In genomic region chr1:54475357-54476230, GRCh38 we compare ENCODE assay signal across 9 cellular contexts.
DNase-seq lines count a peak whose midpoint lies in the region; ATAC-seq lines count a peak whose summit lies in the region.
"Had no signal": no experiment of that assay in that cellular context is flagged by ENCODE, and none has a peak within 500 bp of the region (broad histone marks: within the 10 kb centered on the region; RNA-seq: fewer than 3 reads in every experiment).

No MANE protein-coding gene starts in this region.

- DNase-seq in DMS 273 treated with DMSO at 0.1 percent for 48 hours (lab: John Stamatoyannopoulos, UW) (peak; percentile 27), SK-N-MC (ENCODE audit: low read depth, low spot score) (no peak), mesenteric fat pad (ENCODE audit: low spot score) (no peak), NCI-H2081 treated with DMSO at 0.1 percent for 48 hours (lab: John Stamatoyannopoulos, UW) (no peak), NCI-H187 (lab: John Stamatoyannopoulos, UW) (no peak)
- DNase-seq in effector memory CD4-positive, alpha-beta T cell, result peak in 2 of 3 donors; percentile 29 to 39

- no peak overlapping the region for H3K4me3 ChIP-seq in SK-N-MC
- H3K4me3 ChIP-seq in effector memory CD4-positive, alpha-beta T cell (ENCODE audit: insufficient read depth, low read depth, low read length, poor library complexity, severe bottlenecking), result peak overlapping the region; percentile 42
- peak overlapping the region; percentile 32 for H3K4me3 ChIP-seq in neuron (ENCODE audit: low read length)

- no peak for ATAC-seq in GM18511 (IDR thresholded peaks at IDR 0.05; ENCODE audit: unreplicated experiment)

- peak overlapping the region; percentile 60; the same call in 1 of the 2 replicates for H3K27ac ChIP-seq in SK-N-MC
- peak overlapping the region; percentile 60 for H3K27ac ChIP-seq in effector memory CD4-positive, alpha-beta T cell (ENCODE audit: insufficient read depth, low read length, poor library complexity, severe bottlenecking)
- H3K27ac ChIP-seq: KMS-11 had no signal

- H3K4me1 ChIP-seq in effector memory CD4-positive, alpha-beta T cell (ENCODE audit: control insufficient read depth, insufficient read depth, low read length, poor library complexity, severe bottlenecking), result peaks cover 51% of the 10 kb centered on the region
- peaks cover 35% of the 10 kb centered on the region for H3K4me1 ChIP-seq in neuron (ENCODE audit: insufficient read depth, low read length)

- H3K9me3 ChIP-seq in SK-N-MC (ENCODE audit: low read depth, low read length) (no peaks in the 10 kb centered on the region), neuron (ENCODE audit: low read length) (no peaks in the 10 kb centered on the region)
- H3K9me3 ChIP-seq in effector memory CD4-positive, alpha-beta T cell (ENCODE audit: control insufficient read depth, low read length), result no peaks in the 10 kb centered on the region

- H3K36me3 ChIP-seq in SK-N-MC (ENCODE audit: insufficient read depth, low read length), result no peaks in the 10 kb centered on the region
- H3K36me3 ChIP-seq in effector memory CD4-positive, alpha-beta T cell (ENCODE audit: control insufficient read depth, insufficient read depth, low read length), result no peaks in the 10 kb centered on the region
- no peaks in the 10 kb centered on the region for H3K36me3 ChIP-seq in neuron (ENCODE audit: insufficient read depth, low read length)

- H3K27me3 ChIP-seq in effector memory CD4-positive, alpha-beta T cell (replicated peaks; ENCODE audit: control insufficient read depth, insufficient read depth, low read length, poor library complexity, severe bottlenecking), result no peaks in the 10 kb centered on the region
- no peaks in the 10 kb centered on the region for H3K27me3 ChIP-seq in neuron (ENCODE audit: insufficient read depth, low read length)

- H3K9ac ChIP-seq in SK-N-MC (ENCODE audit: insufficient read length), result no peak overlapping the region
- H3K9ac ChIP-seq: KMS-11 had no signal

- peak overlapping the region; percentile 53 for H2AFZ ChIP-seq in neuron (ENCODE audit: low read depth, low read length)

Comparison
In these comparisons a context has a peak if more than half of its experiments do, and no peak if none do; other contexts are left out.
1. DNase-seq: peak in DMS 273 treated with DMSO at 0.1 percent for 48 hours (single experiment) and effector memory CD4-positive, alpha-beta T cell (2 of 3); none in SK-N-MC (single experiment), mesenteric fat pad (single experiment), NCI-H2081 treated with DMSO at 0.1 percent for 48 hours (single experiment) and NCI-H187 (0 of 2).